ENCODE assay signal across 10 cellular contexts in the genomic region with DNA sequence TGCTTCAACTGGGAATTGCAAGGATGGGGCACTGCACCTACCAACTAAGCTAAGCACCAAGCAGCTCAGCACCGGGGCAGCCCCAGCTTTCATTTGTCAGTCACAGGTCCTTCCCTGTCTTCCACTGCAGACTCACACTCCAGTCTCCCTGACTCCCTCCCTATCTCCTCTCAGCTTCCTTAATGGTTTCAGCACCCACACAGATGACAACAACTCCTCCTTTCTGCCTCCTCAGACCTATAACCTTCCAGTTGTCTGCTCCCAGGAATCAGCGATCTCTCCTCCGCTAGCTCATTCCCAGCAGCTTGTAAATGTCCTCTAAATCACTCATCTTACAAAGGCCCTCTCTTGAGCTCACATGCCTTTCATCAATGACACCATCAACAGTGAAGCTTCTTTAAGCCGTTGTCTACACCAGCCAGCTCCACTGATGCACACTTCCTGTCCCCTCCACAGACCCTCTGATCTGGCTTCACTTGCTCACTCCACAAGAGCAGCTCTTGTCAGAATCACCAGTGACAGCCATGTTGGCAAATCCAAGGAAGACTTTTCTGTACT. TPM values are rescaled to one million over a fixed set of nuclear protein-coding genes. Genes with fewer than 3 reads are reported as not detected.
DNase-seq lines count a peak whose midpoint lies in the region; ATAC-seq and TF ChIP-seq lines count a peak whose summit lies in the region.
"Had no signal": no experiment of that assay in that cellular context is flagged by ENCODE, and none has a peak within 500 bp of the region (broad histone marks: within the 10 kb centered on the region; RNA-seq: fewer than 3 reads in every experiment).

No MANE protein-coding gene starts in this region.

- H2AFZ ChIP-seq in osteoblast (ENCODE audit: low read length): no peak overlapping the region

- peaks cover 57% of the 10 kb centered on the region for H3K79me2 ChIP-seq in osteoblast (ENCODE audit: insufficient read depth, low read length)

- WGBS in right cardiac atrium: 31% methylated on average over 4 of the region's 4 CpGs

- H3K4me1 ChIP-seq in BE2C: 0 out of 2 replicates have a peak, but pooled peaks cover 3% of the 10 kb centered on the region
- peaks cover 16% of the 10 kb centered on the region for H3K4me1 ChIP-seq in right cardiac atrium (ENCODE audit: control insufficient read depth, insufficient read depth, low read length)
- H3K4me1 ChIP-seq in effector memory CD4-positive, alpha-beta T cell (ENCODE audit: control insufficient read depth, insufficient read depth, low read length, poor library complexity, severe bottlenecking): no peaks in the 10 kb centered on the region
- no peaks in the 10 kb centered on the region for H3K4me1 ChIP-seq in osteoblast (ENCODE audit: insufficient read depth, low read length)

- no peaks in the 10 kb centered on the region for H3K36me3 ChIP-seq in BE2C
- no peaks in the 10 kb centered on the region for H3K36me3 ChIP-seq in effector memory CD4-positive, alpha-beta T cell (ENCODE audit: control insufficient read depth, insufficient read depth, low read length)
- no peaks in the 10 kb centered on the region for H3K36me3 ChIP-seq in osteoblast (ENCODE audit: insufficient read depth, low read length)
- H3K36me3 ChIP-seq: adrenal gland had no signal

- peak; percentile 5 for DNase-seq in BE2C
- peak; percentile 19 for DNase-seq in NCI-H2029 treated with DMSO at 0.1 percent for 48 hours (lab: John Stamatoyannopoulos, UW)
- no peak for DNase-seq in right cardiac atrium
- DNase-seq in effector memory CD4-positive, alpha-beta T cell: no peak
- DNase-seq in hepatic stellate cell (ENCODE audit: low spot score): no peak
- no peak for DNase-seq in NCI-H345 (lab: John Stamatoyannopoulos, UW)
- DNase-seq in osteoblast (ENCODE audit: insufficient read length, low spot score, missing footprints): no peak
- DNase-seq: adrenal gland had no signal

- intact Hi-C loops in right cardiac atrium (cut with DNase I): no loop called here

- no peak for TF ChIP-seq CTCF in BE2C (IDR thresholded peaks at IDR 0.05; ENCODE audit: low read depth, low read length)
- no peak for TF ChIP-seq CTCF in osteoblast (IDR thresholded peaks at IDR 0.05; ENCODE audit: extremely low read depth, low read depth, low read length)

- peaks cover 32% of the 10 kb centered on the region for H4K20me1 ChIP-seq in osteoblast (ENCODE audit: insufficient read depth, low read length)

- H3K27ac ChIP-seq in right cardiac atrium (ENCODE audit: low read length) (peak overlapping the region; percentile 15), osteoblast (ENCODE audit: low read depth, low read length) (no peak overlapping the region)
- H3K27ac ChIP-seq in effector memory CD4-positive, alpha-beta T cell (ENCODE audit: insufficient read depth, low read length, poor library complexity, severe bottlenecking): no peak overlapping the region
- H3K27ac ChIP-seq: C4-2B had no signal

- H3K4me2 ChIP-seq in osteoblast (ENCODE audit: insufficient read depth, low read length): no peak overlapping the region

- no peaks in the 10 kb centered on the region for H3K9me3 ChIP-seq in BE2C
- no peaks in the 10 kb centered on the region for H3K9me3 ChIP-seq in right cardiac atrium (ENCODE audit: control insufficient read depth, low read length)
- no peaks in the 10 kb centered on the region for H3K9me3 ChIP-seq in effector memory CD4-positive, alpha-beta T cell (ENCODE audit: control insufficient read depth, low read length)
- H3K9me3 ChIP-seq in osteoblast (ENCODE audit: low read depth, low read length): no peaks in the 10 kb centered on the region
- H3K9me3 ChIP-seq: adrenal gland had no signal

- peak; percentile 61 for ATAC-seq in GM21390 (IDR thresholded peaks at IDR 0.05; ENCODE audit: unreplicated experiment)
- peak; percentile 34 to 43 for ATAC-seq in right cardiac atrium

- H3K27me3 ChIP-seq in BE2C (no peaks in the 10 kb centered on the region), right cardiac atrium (ENCODE audit: control insufficient read depth, insufficient read depth) (no peaks in the 10 kb centered on the region), osteoblast (ENCODE audit: insufficient read depth, low read length) (no peaks in the 10 kb centered on the region)
- no peaks in the 10 kb centered on the region for H3K27me3 ChIP-seq in effector memory CD4-positive, alpha-beta T cell (replicated peaks; ENCODE audit: control insufficient read depth, insufficient read depth, low read length, poor library complexity, severe bottlenecking)
- H3K27me3 ChIP-seq: adrenal gland had no signal

- no peak overlapping the region for H3K4me3 ChIP-seq in BE2C (ENCODE audit: low read depth, low read length)
- H3K4me3 ChIP-seq in right cardiac atrium (ENCODE audit: low read length): no peak overlapping the region
- H3K4me3 ChIP-seq in effector memory CD4-positive, alpha-beta T cell (ENCODE audit: insufficient read depth, low read depth, low read length, poor library complexity, severe bottlenecking): no peak overlapping the region
- no peak overlapping the region for H3K4me3 ChIP-seq in osteoblast (ENCODE audit: insufficient read depth, low read length)
- H3K4me3 ChIP-seq: adrenal gland had no signal

RNA-seq across cellular contexts. Expression of gene CLASP1, which starts 32.1 kb away (rescaled TPM):
- polyA plus RNA-seq in BE2C (2012; ENCODE audit: insufficient read depth, insufficient read length, low read depth): 15.9 TPM
- 10 to 100 TPM; 49.0 to 62.4 (median 60.7) TPM for total RNA-seq in right cardiac atrium
- polyA plus RNA-seq in right cardiac atrium: 19.1 TPM
- total RNA-seq in osteoblast: 46.0 and 51.0 TPM in 2 replicates

Comparison
In these comparisons a context has a peak if more than half of its experiments do, and no peak if none do; other contexts are left out.
1. DNase-seq: peak in BE2C (single experiment) and NCI-H2029 treated with DMSO at 0.1 percent for 48 hours (single experiment); none in right cardiac atrium (0 of 3), effector memory CD4-positive, alpha-beta T cell (0 of 3), hepatic stellate cell (single experiment), NCI-H345 (single experiment) and osteoblast (single experiment).